Comparison of ENCODE assay signal across 8 cellular contexts in the genomic region with DNA sequence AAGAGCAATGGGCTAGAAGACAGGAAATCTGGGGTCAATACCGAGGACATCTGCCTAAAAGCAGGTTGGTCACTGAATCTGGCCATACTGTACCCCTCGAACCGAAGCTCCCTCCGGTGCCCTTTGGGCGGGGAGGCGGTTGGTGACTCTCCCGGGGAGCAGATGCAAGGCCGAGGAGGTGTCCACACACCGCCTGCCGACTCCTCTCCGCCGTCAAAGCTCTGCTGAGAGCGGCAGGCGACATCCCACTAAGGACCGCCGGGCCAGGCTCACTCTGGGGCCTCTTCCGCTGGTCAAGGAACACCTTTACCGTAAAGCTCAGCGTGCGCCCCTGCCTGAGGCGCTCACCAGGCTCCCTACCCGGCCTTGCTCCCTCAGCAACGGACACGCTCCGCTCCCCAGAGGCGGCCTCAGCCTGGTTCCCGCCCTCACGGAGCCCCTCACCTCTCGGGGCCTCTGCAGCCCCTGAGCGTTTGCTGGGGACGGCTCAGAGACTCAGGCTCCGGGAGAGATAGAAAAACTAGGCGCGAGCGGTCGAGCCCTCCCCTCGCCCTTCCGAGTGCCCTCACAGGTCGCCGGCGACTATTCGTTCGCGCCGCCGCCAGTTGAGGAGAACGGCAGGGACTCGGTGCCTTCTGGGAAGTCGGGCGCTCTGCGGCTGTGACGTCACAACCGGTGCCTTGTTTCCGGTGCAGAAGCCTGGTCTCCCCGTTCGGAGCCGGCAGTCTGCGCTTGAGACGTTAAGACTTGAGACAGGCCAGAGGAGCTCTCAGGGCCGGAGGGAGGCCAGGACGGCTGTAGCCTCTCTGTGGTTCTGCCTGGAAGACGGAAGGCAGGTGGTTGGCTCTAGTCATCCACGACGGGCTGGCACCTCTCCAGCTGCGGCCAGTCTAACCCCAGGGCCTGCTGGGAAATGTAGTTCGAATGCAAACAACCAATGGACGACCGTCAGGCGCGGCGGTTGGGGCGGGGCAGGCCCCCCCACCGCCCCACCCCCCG. TPM values are rescaled to one million over a fixed set of nuclear protein-coding genes. Genes with fewer than 3 reads are reported as not detected.
A peak's percentile ranks its signal among the peaks of the same experiment; 100 is the strongest.
DNase-seq lines count a peak whose midpoint lies in the region; ATAC-seq and TF ChIP-seq lines count a peak whose summit lies in the region.

ZNF200 (minus strand) TSS at position 616 of the 999 bp plus-strand sequence. CDS start 1,403 bp downstream, outside the sequence.

- intact Hi-C loops in PC-9 (cut with micrococcal nuclease; ENCODE audit: unreplicated experiment), result loop anchor here (2.0 kb wide), 1 partner anchor 48 kb away; the partner anchor contains the start of gene ZNF263

- peak; percentile 86 for ATAC-seq in GM21717 (IDR thresholded peaks at IDR 0.05; ENCODE audit: unreplicated experiment)

- H3K36me3 ChIP-seq in PC-9 (ENCODE audit: low read depth), result peaks cover 36% of the 10 kb centered on the region
- H3K36me3 ChIP-seq in mucosa of rectum (ENCODE audit: control insufficient read depth in 2 of 2, insufficient read depth in 2 of 2, low read length in 2 of 2), result peaks cover 27 to 29% of the 10 kb centered on the region in 2 donors

- H3K27me3 ChIP-seq in PC-9 (ENCODE audit: insufficient read depth, low read depth) (no peaks in the 10 kb centered on the region), mucosa of rectum (ENCODE audit: control insufficient read depth in 2 of 2, insufficient read depth in 2 of 2, low read length in 2 of 2) (no peaks in the 10 kb centered on the region)

- peak within 1 kb of the TSS; percentile 96 for H2AFZ ChIP-seq in PC-9

- H3K27ac ChIP-seq in PC-9 (peak within 1 kb of the TSS; percentile 55), mucosa of rectum (ENCODE audit: low read depth in 2 of 2, low read length in 2 of 2) (peak within 1 kb of the TSS; percentile 95 to 97)

- peak within 1 kb of the TSS; percentile 89 to 95 for H3K9ac ChIP-seq in mucosa of rectum (ENCODE audit: low read depth in 1 of 2, low read length in 2 of 2)

- DNase-seq in DMS53 (lab: John Stamatoyannopoulos, UW), result peak; percentile 95
- DNase-seq in KBM-7, result peak; percentile 96
- peak; percentile 87 to 95 for DNase-seq in PC-9
- DNase-seq in activated T-cell treated with anti-CD3 and anti-CD28 coated beads, Interleukin-2, amount 50 U/mL, for 1 hour, result peak; percentile 93
- DNase-seq in erythroblast (lab: John Stamatoyannopoulos, UW), result peak; percentile 98
- DNase-seq in stimulated activated CD8-positive, alpha-beta memory T cell treated with anti-CD3 and anti-CD28 coated beads, Interleukin-4, amount 100 ng/mL, for 4 hours (ENCODE audit: low read depth in 2 of 2, low spot score in 1 of 2), result peak; percentile 81 to 84

- peaks cover 9% of the 10 kb centered on the region; the same call in 1 of the 2 replicates for H3F3A ChIP-seq in PC-9 (ENCODE audit: insufficient read depth, low read depth)

- H3K9me3 ChIP-seq in PC-9 (ENCODE audit: insufficient read depth, low read depth), result peaks cover 19% of the 10 kb centered on the region
- H3K9me3 ChIP-seq in mucosa of rectum (ENCODE audit: control insufficient read depth in 2 of 2, low read length in 2 of 2), result peaks cover 4 to 6% of the 10 kb centered on the region in 2 donors

- no peaks in the 10 kb centered on the region for H4K20me1 ChIP-seq in PC-9 (ENCODE audit: insufficient read depth)

- H3K4me1 ChIP-seq in PC-9 (replicated peaks; ENCODE audit: insufficient read depth) (peaks cover 7% of the 10 kb centered on the region; the same call in 1 of the 2 replicates), mucosa of rectum (ENCODE audit: control insufficient read depth in 2 of 2, insufficient read depth in 2 of 2, low read length in 2 of 2) (peaks cover 9% of the 10 kb centered on the region in 2 donors)

- H3K4me3 ChIP-seq in PC-9 (peak within 1 kb of the TSS; percentile 88), mucosa of rectum (ENCODE audit: low read length in 2 of 2) (peak within 1 kb of the TSS; percentile 94 to 100)

- no peak for TF ChIP-seq CTCF in PC-9 (conservative IDR thresholded peaks at IDR 0.05)

- POLR2A ChIA-PET in PC-9 (lab: Charles Lee; ENCODE audit: unreplicated experiment), result interaction anchor here (0.5 to 0.7 kb wide), 2 partner anchors 113 to 383 kb away, joined by 3 to 6 read pairs; no protein-coding TSS in a partner anchor

- TF ChIP-seq POLR2A in erythroblast (IDR thresholded peaks at IDR 0.05; ENCODE audit: low read length), result peak; percentile 92

- peaks cover 15% of the 10 kb centered on the region for H3K79me2 ChIP-seq in PC-9 (ENCODE audit: low read depth)

- in situ Hi-C loops in KBM-7 (cut with MboI; ENCODE audit: low pct_unique_long_range_greater_than_20kb, low sequenced_read_pairs), result no loop called here

- BruUV-seq in PC-9 (replicated peaks; lab: Mats Ljungman, UMichigan), result no TSS peak

- no peaks in the 10 kb centered on the region for H3K9me2 ChIP-seq in PC-9 (ENCODE audit: insufficient read depth)

- CTCF ChIA-PET in PC-9 (lab: Charles Lee), result no interaction called here

- peak within 1 kb of the TSS; percentile 87 for H3K4me2 ChIP-seq in PC-9

RNA-seq across cellular contexts. Expression of gene ZNF200, which starts in this region (rescaled TPM):
- total RNA-seq in PC-9 (2021), result 12.1 and 13.2 TPM in 2 replicates

Comparison
In these comparisons a context has a peak if more than half of its experiments do, and no peak if none do; other contexts are left out.
1. Peak in every context shown above with its lines: DNase-seq, ATAC-seq, H3K4me3 ChIP-seq and H3K27ac ChIP-seq.